ENCODE assay signal across 5 cellular contexts in the genomic region with DNA sequence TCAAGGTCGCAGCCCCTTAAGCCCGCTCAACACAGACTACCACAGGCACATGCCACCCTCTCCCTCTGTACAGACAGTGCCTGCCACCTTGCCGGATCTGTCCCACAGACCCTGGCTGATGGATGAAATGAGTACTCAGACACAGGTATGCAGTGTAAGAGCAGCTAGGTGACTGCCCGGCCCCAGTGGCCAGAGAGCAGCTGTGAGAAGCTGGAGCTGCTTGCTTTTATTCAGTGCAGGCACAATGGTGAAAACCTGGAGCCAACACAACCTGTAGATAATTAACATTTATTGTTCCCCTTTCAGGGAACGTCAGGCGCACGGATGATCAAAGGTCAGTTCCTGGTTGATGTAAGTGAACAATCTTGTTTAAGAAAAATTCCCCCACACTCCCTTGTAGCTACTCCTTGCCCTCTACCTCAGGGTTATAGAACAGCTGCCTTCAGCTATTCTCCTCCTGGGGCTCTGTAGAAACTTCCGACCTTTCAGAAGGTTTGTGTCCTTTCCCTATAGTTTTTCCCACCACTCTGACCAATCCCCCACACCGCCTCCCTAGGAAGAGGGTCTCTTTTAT. TPM values are rescaled to one million over a fixed set of nuclear protein-coding genes. Genes with fewer than 3 reads are reported as not detected.
"Had no signal": no experiment of that assay in that cellular context is flagged by ENCODE, and none has a peak within 500 bp of the region (broad histone marks: within the 10 kb centered on the region; RNA-seq: fewer than 3 reads in every experiment).

No MANE protein-coding gene starts in this region.

RNA-seq across cellular contexts. Expression of gene RAB6D, which starts 4.6 kb away (rescaled TPM):
- total RNA-seq: activated B cell treated with CpG ODN at 0.5 μM for 24 hours; activated CD8-positive, alpha-beta T cell treated with anti-CD3 and anti-CD28 coated beads for 36 hours; activated T-helper 17 cell treated with anti-CD3 and anti-CD28 coated beads, Interleukin-2, amount 50 U/mL, for 72 hours; gastrocnemius medialis; T-helper 17 cell had no signal
